In the genomic region with DNA sequence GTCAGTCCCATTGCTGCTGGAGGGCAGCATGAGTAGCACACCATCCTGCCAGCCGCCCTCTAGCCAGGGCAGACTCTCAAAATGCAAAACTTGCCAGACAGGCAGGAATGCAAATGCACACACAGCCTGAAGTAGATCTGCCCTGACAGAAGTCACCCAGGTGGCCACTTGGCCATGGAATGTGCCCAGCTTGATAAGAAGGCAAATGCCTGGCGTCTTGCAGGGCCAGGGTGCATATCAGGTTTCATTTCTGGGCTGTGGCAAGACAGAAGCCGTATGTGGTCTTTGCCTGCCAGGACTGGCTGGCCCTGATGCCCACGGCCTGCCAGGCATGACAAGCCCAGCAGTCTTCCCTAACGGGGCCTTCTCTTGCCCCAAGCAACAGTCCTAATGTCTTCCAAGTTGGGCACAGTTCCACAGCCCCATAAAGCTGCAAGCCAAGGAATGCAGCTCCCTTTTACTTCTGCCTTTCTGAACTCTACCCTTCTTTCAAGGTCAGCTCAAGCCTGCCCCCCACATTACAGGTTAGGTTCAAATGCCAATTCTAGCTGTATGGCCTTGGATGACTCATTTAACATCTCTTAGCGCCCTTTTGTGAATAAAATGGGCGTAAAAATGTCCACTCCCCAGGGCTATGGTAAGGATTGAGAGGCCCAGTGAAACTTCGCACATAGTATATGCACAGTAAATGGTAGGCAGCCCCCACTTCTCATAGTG, we compare ENCODE assay signal across 12 cellular contexts. TPM values are rescaled to one million over a fixed set of nuclear protein-coding genes. Genes with fewer than 3 reads are reported as not detected.
A peak's percentile ranks its signal among the peaks of the same experiment; 100 is the strongest.
DNase-seq lines count a peak whose midpoint lies in the region; ATAC-seq and TF ChIP-seq lines count a peak whose summit lies in the region.
"Had no signal": no experiment of that assay in that cellular context is flagged by ENCODE, and none has a peak within 500 bp of the region (broad histone marks: within the 10 kb centered on the region; RNA-seq: fewer than 3 reads in every experiment).

No MANE protein-coding gene starts in this region.

- H3K9me3 ChIP-seq in Karpas-422 (ENCODE audit: low read length), result no peaks in the 10 kb centered on the region
- H3K9me3 ChIP-seq: neutrophil had no signal

- peak; percentile 99 for DNase-seq in Karpas-422
- peak; percentile 92 to 99 for DNase-seq in cerebellar nuclear complex (lab: John Stamatoyannopoulos, UW)
- DNase-seq in mucosa of gallbladder (ENCODE audit: low spot score), result peak; percentile 54
- no peak for DNase-seq in NCI-H1436 (lab: John Stamatoyannopoulos, UW)
- DNase-seq in KG1 (lab: John Stamatoyannopoulos, UW), result no peak
- DNase-seq in HUDEP-2 (lab: John Stamatoyannopoulos, UW; ENCODE audit: unreplicated experiment in 76 of 76), result no peak
- DNase-seq: activated CD4-positive, alpha-beta T cell treated with anti-CD3 and anti-CD28 coated beads, Interleukin-2, amount 10 ng/mL, durations not matched to agents 7 days and 5 days; NCI-H187; SHP77 had no signal

- peaks cover 64% of the 10 kb centered on the region for H4K20me1 ChIP-seq in Karpas-422 (ENCODE audit: insufficient read depth, low read depth, low read length)

- H3K36me3 ChIP-seq in Karpas-422 (ENCODE audit: insufficient read depth, low read length), result no peaks in the 10 kb centered on the region
- H3K36me3 ChIP-seq: neutrophil had no signal

- peak overlapping the region; percentile 0; the same call in 1 of the 2 replicates for H3K9ac ChIP-seq in Karpas-422 (ENCODE audit: low read length)

- no peak for ATAC-seq in GM19395 (IDR thresholded peaks at IDR 0.05; ENCODE audit: unreplicated experiment)

- H3K27me3 ChIP-seq in Karpas-422 (ENCODE audit: low read length), result peaks cover 7% of the 10 kb centered on the region; the same call in 1 of the 2 replicates
- H3K27me3 ChIP-seq: neutrophil had no signal

- H2AFZ ChIP-seq in Karpas-422 (ENCODE audit: low read length), result no peak overlapping the region

- no peaks in the 10 kb centered on the region for H3K79me2 ChIP-seq in Karpas-422 (ENCODE audit: low read length)

- H3K4me1 ChIP-seq in Karpas-422 (ENCODE audit: low read length), result peaks cover 48% of the 10 kb centered on the region

- H3K4me2 ChIP-seq in Karpas-422 (ENCODE audit: low read depth, low read length, poor library complexity, severe bottlenecking), result peak overlapping the region; percentile 58

- no peak for TF ChIP-seq CTCF in C4-2B (conservative IDR thresholded peaks at IDR 0.05)

- H3K27ac ChIP-seq in C4-2B, result peak overlapping the region; percentile 66
- H3K27ac ChIP-seq in Karpas-422 (ENCODE audit: low read length), result no peak overlapping the region
- H3K27ac ChIP-seq: neutrophil had no signal

- H3K9me2 ChIP-seq in Karpas-422 (replicated peaks; ENCODE audit: insufficient read depth, low read length), result no peaks in the 10 kb centered on the region

- peak overlapping the region; percentile 17 for H3K4me3 ChIP-seq in Karpas-422 (ENCODE audit: low read length)

RNA-seq across cellular contexts. Expression of a gene that starts 29.7 kb away (rescaled TPM):
- not detected in 2 replicates for total RNA-seq in Karpas-422 (2014; rRNA removed; shearing (Covaris generic); ENCODE audit: low replicate concordance)
- total RNA-seq in mucosa of gallbladder, result 14.0 TPM
- total RNA-seq: activated CD4-positive, alpha-beta T cell treated with anti-CD3 and anti-CD28 coated beads, Interleukin-2, amount 10 ng/mL, durations not matched to agents 7 days and 5 days had no signal

RNA-seq across cellular contexts. Expression of a gene that starts 51.0 kb away (rescaled TPM):
- total RNA-seq in Karpas-422 (2014; rRNA removed; shearing (Covaris generic); ENCODE audit: low replicate concordance), result 803 and 894 TPM in 2 replicates
- 12.9 TPM for total RNA-seq in mucosa of gallbladder

Comparison
In these comparisons a context has a peak if more than half of its experiments do, and no peak if none do; other contexts are left out.
1. DNase-seq: peak in Karpas-422 (single experiment), cerebellar nuclear complex (2 of 2) and mucosa of gallbladder (single experiment); none in NCI-H1436 (single experiment), KG1 (single experiment) and HUDEP-2 (0 of 76).
2. RNA of a gene that starts 29.7 kb away (total RNA-seq): 14.0 TPM in mucosa of gallbladder (single experiment); not detected in Karpas-422; every median in the first group is over 10 times any median in the second.
3. RNA of a gene that starts 51.0 kb away (total RNA-seq): 803 to 894 TPM in Karpas-422; 12.9 TPM in mucosa of gallbladder (single experiment); every median in the first group is over 10 times any median in the second.